ENCODE assay signal across 13 cellular contexts in genomic region chr2:24343225-24343882, GRCh38. TPM values are rescaled to one million over a fixed set of nuclear protein-coding genes. Genes with fewer than 3 reads are reported as not detected.
A peak's percentile ranks its signal among the peaks of the same experiment; 100 is the strongest.
DNase-seq lines count a peak whose midpoint lies in the region; ATAC-seq and TF ChIP-seq lines count a peak whose summit lies in the region.
"Had no signal": no experiment of that assay in that cellular context is flagged by ENCODE, and none has a peak within 500 bp of the region (broad histone marks: within the 10 kb centered on the region; RNA-seq: fewer than 3 reads in every experiment).

No MANE protein-coding gene starts in this region.

- no peaks in the 10 kb centered on the region for H3K9me3 Mint-ChIP-seq in activated CD8-positive, alpha-beta T cell treated with anti-CD3 and anti-CD28 coated beads for 36 hours
- no peaks in the 10 kb centered on the region for H3K9me3 Mint-ChIP-seq in activated CD8-positive, alpha-beta T cell treated with anti-CD3 and anti-CD28 coated beads, Interleukin-2, amount 10 ng/mL, durations not matched to agents 7 days and 5 days (ENCODE audit: insufficient read depth)

- H3K4me2 ChIP-seq in osteoblast (ENCODE audit: insufficient read depth, low read length), result no peak overlapping the region
- H3K4me2 ChIP-seq: A549 had no signal

- no peak overlapping the region for H2AFZ ChIP-seq in osteoblast (ENCODE audit: low read length)

- H4K20me1 ChIP-seq in osteoblast (ENCODE audit: insufficient read depth, low read length), result peaks cover 32% of the 10 kb centered on the region

- peaks cover 2% of the 10 kb centered on the region for H3K36me3 Mint-ChIP-seq in activated CD8-positive, alpha-beta T cell treated with anti-CD3 and anti-CD28 coated beads for 36 hours (ENCODE audit: low read depth)
- H3K36me3 Mint-ChIP-seq in activated CD8-positive, alpha-beta T cell treated with anti-CD3 and anti-CD28 coated beads, Interleukin-2, amount 10 ng/mL, durations not matched to agents 7 days and 5 days (ENCODE audit: low read depth), result no peaks in the 10 kb centered on the region

- intact Hi-C loops in activated CD8-positive, alpha-beta T cell treated with anti-CD3 and anti-CD28 coated beads for 36 hours (cut with micrococcal nuclease), result no loop called here

- H3K4me3 Mint-ChIP-seq in activated CD8-positive, alpha-beta T cell treated with anti-CD3 and anti-CD28 coated beads for 36 hours, result no peak overlapping the region
- no peak overlapping the region for H3K4me3 Mint-ChIP-seq in activated CD8-positive, alpha-beta T cell treated with anti-CD3 and anti-CD28 coated beads, Interleukin-2, amount 10 ng/mL, durations not matched to agents 7 days and 5 days

- no peak for DNase-seq in activated CD8-positive, alpha-beta T cell treated with anti-CD3 and anti-CD28 coated beads for 36 hours
- no peak for DNase-seq in activated CD8-positive, alpha-beta T cell treated with anti-CD3 and anti-CD28 coated beads, Interleukin-2, amount 10 ng/mL, durations not matched to agents 7 days and 5 days
- no peak for DNase-seq in osteoblast (ENCODE audit: insufficient read length, low spot score, missing footprints)
- no peak for DNase-seq in NCI-H2227 (lab: John Stamatoyannopoulos, UW; ENCODE audit: unreplicated experiment)
- DNase-seq in NCI-H446 treated with DMSO at 0.1 percent for 48 hours (lab: John Stamatoyannopoulos, UW), result no peak
- DNase-seq: activated CD4-positive, alpha-beta T cell treated with anti-CD3 and anti-CD28 coated beads for 48 hours; adrenal gland; effector CD8-positive, alpha-beta T cell; stimulated activated CD8-positive, alpha-beta memory T cell treated with anti-CD3 and anti-CD28 coated beads, Interleukin-4, amount 100 ng/mL, for 48 hours had no signal

- CTCF ChIA-PET in activated CD8-positive, alpha-beta T cell treated with anti-CD3 and anti-CD28 coated beads for 36 hours (lab: Charles Lee), result interaction anchor here (1.2 kb wide), 1 partner anchor 27 kb away, joined by 3 read pairs; no protein-coding TSS in a partner anchor
- CTCF ChIA-PET in activated CD8-positive, alpha-beta T cell treated with anti-CD3 and anti-CD28 coated beads, Interleukin-2, amount 10 ng/mL, durations not matched to agents 7 days and 5 days (lab: Charles Lee), result no interaction called here

- peak overlapping the region; percentile 72 for H3K27ac Mint-ChIP-seq in activated CD8-positive, alpha-beta T cell treated with anti-CD3 and anti-CD28 coated beads for 36 hours
- no peak overlapping the region for H3K27ac Mint-ChIP-seq in activated CD8-positive, alpha-beta T cell treated with anti-CD3 and anti-CD28 coated beads, Interleukin-2, amount 10 ng/mL, durations not matched to agents 7 days and 5 days

- peak; percentile 20 for ATAC-seq in activated CD8-positive, alpha-beta T cell treated with anti-CD3 and anti-CD28 coated beads for 36 hours
- ATAC-seq in activated CD8-positive, alpha-beta T cell treated with anti-CD3 and anti-CD28 coated beads, Interleukin-2, amount 10 ng/mL, durations not matched to agents 7 days and 5 days, result no peak
- ATAC-seq in HG02610 (IDR thresholded peaks at IDR 0.05; ENCODE audit: unreplicated experiment) (peak; percentile 62), HG03565 (IDR thresholded peaks at IDR 0.05; ENCODE audit: unreplicated experiment) (peak; percentile 40)

- H3K4me1 Mint-ChIP-seq in activated CD8-positive, alpha-beta T cell treated with anti-CD3 and anti-CD28 coated beads for 36 hours (ENCODE audit: low read depth), result peaks cover 59% of the 10 kb centered on the region
- H3K4me1 Mint-ChIP-seq in activated CD8-positive, alpha-beta T cell treated with anti-CD3 and anti-CD28 coated beads, Interleukin-2, amount 10 ng/mL, durations not matched to agents 7 days and 5 days (ENCODE audit: low read depth), result peaks cover 17% of the 10 kb centered on the region

- H3K79me2 ChIP-seq in osteoblast (ENCODE audit: insufficient read depth, low read length), result peaks cover 61% of the 10 kb centered on the region

- H3K4me3 ChIP-seq in neutrophil (ENCODE audit: low read depth in 1 of 2, low read length in 1 of 2) (no peak overlapping the region), osteoblast (ENCODE audit: insufficient read depth, low read length) (no peak overlapping the region)
- H3K4me3 ChIP-seq: A549, adrenal gland had no signal

- H3K27ac ChIP-seq in neutrophil (peak overlapping the region; percentile 66), osteoblast (ENCODE audit: low read depth, low read length) (no peak overlapping the region)
- H3K27ac ChIP-seq: A549 had no signal

- POLR2A ChIA-PET in activated CD8-positive, alpha-beta T cell treated with anti-CD3 and anti-CD28 coated beads for 36 hours (lab: Charles Lee), result interaction anchor here (3.1 kb wide), 1 partner anchor 16 kb away, joined by 15 read pairs; the partner anchor contains the start of gene ITSN2
- POLR2A ChIA-PET in activated CD8-positive, alpha-beta T cell treated with anti-CD3 and anti-CD28 coated beads, Interleukin-2, amount 10 ng/mL, durations not matched to agents 7 days and 5 days (lab: Charles Lee), result no interaction called here

- H3K9me3 ChIP-seq in neutrophil, result no peaks in the 10 kb centered on the region
- H3K9me3 ChIP-seq in osteoblast (ENCODE audit: low read depth, low read length), result no peaks in the 10 kb centered on the region
- H3K9me3 ChIP-seq: A549, adrenal gland had no signal

- H3K4me1 ChIP-seq in neutrophil (ENCODE audit: control insufficient read depth in 1 of 2, insufficient read depth in 1 of 2, low read depth in 1 of 2, low read length in 1 of 2), result peaks cover 27 to 29% of the 10 kb centered on the region in 2 experiments
- peaks cover 6% of the 10 kb centered on the region for H3K4me1 ChIP-seq in osteoblast (ENCODE audit: insufficient read depth, low read length)

- H3K27me3 ChIP-seq in neutrophil (no peaks in the 10 kb centered on the region), osteoblast (ENCODE audit: insufficient read depth, low read length) (no peaks in the 10 kb centered on the region)
- H3K27me3 ChIP-seq: adrenal gland had no signal

- H3K27me3 Mint-ChIP-seq in activated CD8-positive, alpha-beta T cell treated with anti-CD3 and anti-CD28 coated beads for 36 hours, result no peaks in the 10 kb centered on the region
- H3K27me3 Mint-ChIP-seq in activated CD8-positive, alpha-beta T cell treated with anti-CD3 and anti-CD28 coated beads, Interleukin-2, amount 10 ng/mL, durations not matched to agents 7 days and 5 days (ENCODE audit: low read depth), result no peaks in the 10 kb centered on the region

- H3K36me3 ChIP-seq in neutrophil, result no peaks in the 10 kb centered on the region
- no peaks in the 10 kb centered on the region for H3K36me3 ChIP-seq in osteoblast (ENCODE audit: insufficient read depth, low read length)
- H3K36me3 ChIP-seq: adrenal gland had no signal

- TF ChIP-seq CTCF in activated CD8-positive, alpha-beta T cell treated with anti-CD3 and anti-CD28 coated beads for 36 hours (IDR thresholded peaks at IDR 0.05), result no peak
- TF ChIP-seq CTCF in neutrophil (IDR thresholded peaks at IDR 0.05) (no peak), osteoblast (IDR thresholded peaks at IDR 0.05; ENCODE audit: extremely low read depth, low read depth, low read length) (no peak)

RNA-seq across cellular contexts. Expression of gene ITSN2, which starts 17.0 kb away (rescaled TPM):
- total RNA-seq in activated CD8-positive, alpha-beta T cell treated with anti-CD3 and anti-CD28 coated beads for 36 hours, result 10 to 100 TPM; 44.0 to 48.6 TPM
- 10 to 100 TPM; 69.7 to 71.2 TPM for total RNA-seq in activated CD8-positive, alpha-beta T cell treated with anti-CD3 and anti-CD28 coated beads, Interleukin-2, amount 10 ng/mL, durations not matched to agents 7 days and 5 days
- 32.7 and 33.7 TPM in 2 replicates for total RNA-seq in osteoblast
